ENCODE assay signal across 22 cellular contexts in the genomic region with DNA sequence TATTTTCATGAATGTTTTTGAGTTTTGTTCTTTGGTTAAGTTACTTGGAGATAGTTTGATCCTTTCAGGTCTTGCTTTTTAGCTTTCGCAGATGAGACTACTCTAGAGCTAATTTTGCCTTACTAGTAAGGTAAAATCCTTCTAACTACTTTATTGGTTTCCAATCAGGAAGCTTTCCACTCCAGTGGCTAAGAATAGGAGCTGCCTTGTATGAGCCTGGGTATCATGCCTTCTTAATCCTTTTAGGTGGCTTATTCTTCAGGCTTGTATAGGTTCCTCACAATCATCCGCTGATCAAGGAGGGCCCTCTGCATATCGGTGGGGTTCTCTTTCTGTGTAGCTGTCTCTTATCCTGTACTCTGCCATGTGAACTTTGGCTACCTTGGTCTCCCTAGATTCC. TPM values are rescaled to one million over a fixed set of nuclear protein-coding genes. Genes with fewer than 3 reads are reported as not detected.
DNase-seq lines count a peak whose midpoint lies in the region; ATAC-seq, FAIRE-seq and TF ChIP-seq lines count a peak whose summit lies in the region.
"Had no signal": no experiment of that assay in that cellular context is flagged by ENCODE, and none has a peak within 500 bp of the region (broad histone marks: within the 10 kb centered on the region; RNA-seq: fewer than 3 reads in every experiment).

No MANE protein-coding gene starts in this region.

- H3K9me3 Mint-ChIP-seq in WTC11 (no peaks in the 10 kb centered on the region), neural progenitor cell (peaks cover 8% of the 10 kb centered on the region), progenitor cell of endocrine pancreas (ENCODE audit: low read depth) (peaks cover 13% of the 10 kb centered on the region)
- H3K9me3 Mint-ChIP-seq: CD4-positive, alpha-beta T cell; CD8-positive, alpha-beta T cell had no signal

- H3K4me3 Mint-ChIP-seq in WTC11 (no peak overlapping the region), neural progenitor cell (no peak overlapping the region), progenitor cell of endocrine pancreas (ENCODE audit: low read depth) (no peak overlapping the region)
- H3K4me3 Mint-ChIP-seq: B cell; CD4-positive, alpha-beta T cell; CD8-positive, alpha-beta T cell had no signal

- H3K27me3 Mint-ChIP-seq in WTC11 (ENCODE audit: low read depth), result no peaks in the 10 kb centered on the region
- no peaks in the 10 kb centered on the region for H3K27me3 Mint-ChIP-seq in neural progenitor cell (ENCODE audit: insufficient read depth, low read depth)
- H3K27me3 Mint-ChIP-seq in progenitor cell of endocrine pancreas, result no peaks in the 10 kb centered on the region
- H3K27me3 Mint-ChIP-seq: B cell; CD4-positive, alpha-beta T cell had no signal

- H3K27me3 ChIP-seq in neural progenitor cell (no peaks in the 10 kb centered on the region), pancreas (no peaks in the 10 kb centered on the region)
- H3K27me3 ChIP-seq: BLaER1 treated with 17β-estradiol and CSF1 and Interleukin-3, amounts not matched to agents 10 nM and 100 nM had no signal

- no peaks in the 10 kb centered on the region for H3K9me3 ChIP-seq in A549
- no peaks in the 10 kb centered on the region for H3K9me3 ChIP-seq in neural progenitor cell (ENCODE audit: low read depth)
- H3K9me3 ChIP-seq in pancreas, result no peaks in the 10 kb centered on the region
- H3K9me3 ChIP-seq: Caco-2 had no signal

- H3K79me2 ChIP-seq in neural progenitor cell (ENCODE audit: low read depth), result peaks cover 73% of the 10 kb centered on the region

- intact Hi-C loops in pancreas (cut with DNase I), result no loop called here

- peak; percentile 39 for FAIRE-seq in A549 (lab: Jason Lieb, UNC)
- no peak for FAIRE-seq in frontal cortex (lab: Jason Lieb, UNC)
- FAIRE-seq in pancreas (lab: Jason Lieb, UNC), result no peak
- FAIRE-seq: A204.1, D721Med, G401.6, GM12891 had no signal

- TF ChIP-seq CTCF in A549 (IDR thresholded peaks at IDR 0.05) (no peak), WTC11 (IDR thresholded peaks at IDR 0.05) (no peak), neural progenitor cell (IDR thresholded peaks at IDR 0.05) (no peak), progenitor cell of endocrine pancreas (IDR thresholded peaks at IDR 0.05; ENCODE audit: unreplicated experiment) (no peak), pancreas (IDR thresholded peaks at IDR 0.05) (no peak)

- ATAC-seq in A549 (no peak), WTC11 (no peak), HG03025 (IDR thresholded peaks at IDR 0.05; ENCODE audit: low FRiP score, unreplicated experiment) (no peak), pancreas (no peak)
- ATAC-seq: CD8-positive, alpha-beta T cell had no signal

- TF ChIP-seq EP300 in A549 (IDR thresholded peaks at IDR 0.05), result no peak

- H3K4me3 ChIP-seq in A549, result no peak overlapping the region
- H3K4me3 ChIP-seq in neural progenitor cell, result no peak overlapping the region
- H3K4me3 ChIP-seq in pancreas, result no peak overlapping the region
- H3K4me3 ChIP-seq: BLaER1 treated with 17β-estradiol and CSF1 and Interleukin-3, amounts not matched to agents 10 nM and 100 nM had no signal

- peaks cover 10% of the 10 kb centered on the region for H3K36me3 Mint-ChIP-seq in WTC11
- H3K36me3 Mint-ChIP-seq in neural progenitor cell, result peaks cover 48% of the 10 kb centered on the region
- peaks cover 33% of the 10 kb centered on the region for H3K36me3 Mint-ChIP-seq in progenitor cell of endocrine pancreas (ENCODE audit: insufficient read depth)

- no peak for TF ChIP-seq RAD21 in A549 (conservative IDR thresholded peaks at IDR 0.05 in 1 of 2, IDR thresholded peaks at IDR 0.05 in 1 of 2)

- WGBS in A549 (ENCODE audit: missing lambda C conversion rate), result 62% methylated on average over 3 of the region's 3 CpGs
- WGBS in pancreas, 2 donors, result 83% methylated on average over 3 of the region's 3 CpGs

- CTCF ChIA-PET in A549 (lab: Yijun Ruan, JAX), result interaction anchor here (0.9 to 1.8 kb wide), 2 partner anchors 10 to 34 kb away, joined by 3 to 5 read pairs; no protein-coding TSS in a partner anchor
- CTCF ChIA-PET in WTC11 (lab: Charles Lee), result no interaction called here

- TF ChIP-seq POLR2A in A549 (IDR thresholded peaks at IDR 0.05; ENCODE audit: low read length), result no peak

- peak overlapping the region; percentile 70 for H3K27ac Mint-ChIP-seq in WTC11
- no peak overlapping the region for H3K27ac Mint-ChIP-seq in neural progenitor cell
- H3K27ac Mint-ChIP-seq in progenitor cell of endocrine pancreas, result peak overlapping the region; percentile 33
- H3K27ac Mint-ChIP-seq: B cell; CD4-positive, alpha-beta T cell; CD8-positive, alpha-beta T cell had no signal

- POLR2A ChIA-PET in A549 (lab: Yijun Ruan, JAX) (no interaction called here), WTC11 (lab: Charles Lee) (no interaction called here)

- peaks cover 42% of the 10 kb centered on the region for H4K20me1 ChIP-seq in neural progenitor cell (ENCODE audit: low read depth)

- DNase-seq in A549 (ENCODE audit: low read depth in 1 of 2, low spot score in 1 of 2) (no peak), WTC11 (ENCODE audit: low spot score) (no peak), neural progenitor cell (ENCODE audit: low spot score) (peak; percentile 67), progenitor cell of endocrine pancreas (ENCODE audit: low spot score, unreplicated experiment) (no peak), frontal cortex (ENCODE audit: low spot score in 2 of 2) (no peak), pancreas (no peak)
- DNase-seq: 8988T; AML-193; Caco-2; Calu3; CD4-positive, alpha-beta T cell; CD8-positive, alpha-beta T cell; DMS79 treated with DMSO at 0.1 percent for 48 hours; GF-D8 had no signal

- peaks cover 9% of the 10 kb centered on the region for H3F3A ChIP-seq in neural progenitor cell (ENCODE audit: low read depth)

- peaks cover 3% of the 10 kb centered on the region for H3K4me1 Mint-ChIP-seq in WTC11
- peaks cover 4% of the 10 kb centered on the region for H3K4me1 Mint-ChIP-seq in neural progenitor cell
- peaks cover 21% of the 10 kb centered on the region for H3K4me1 Mint-ChIP-seq in progenitor cell of endocrine pancreas (ENCODE audit: low read depth)
- H3K4me1 Mint-ChIP-seq: B cell had no signal

- H3K9ac ChIP-seq in neural progenitor cell, result no peak overlapping the region
- H3K9ac ChIP-seq: BLaER1 treated with 17β-estradiol and CSF1 and Interleukin-3, amounts not matched to agents 10 nM and 100 nM had no signal

- peaks cover 4% of the 10 kb centered on the region for H3K36me3 ChIP-seq in neural progenitor cell
- H3K36me3 ChIP-seq in pancreas, result no peaks in the 10 kb centered on the region

- no peak overlapping the region for H3K27ac ChIP-seq in A549
- H3K27ac ChIP-seq in neural progenitor cell, result no peak overlapping the region
- H3K27ac ChIP-seq in pancreas, result no peak overlapping the region
- H3K27ac ChIP-seq: BLaER1 treated with 17β-estradiol and CSF1 and Interleukin-3, amounts not matched to agents 10 nM and 100 nM; C4-2B had no signal

- no peak overlapping the region for H2AFZ ChIP-seq in neural progenitor cell (replicated peaks)

- no peak overlapping the region for H3K4me2 ChIP-seq in A549
- H3K4me2 ChIP-seq in neural progenitor cell, result no peak overlapping the region
- H3K4me2 ChIP-seq: BLaER1 treated with 17β-estradiol and CSF1 and Interleukin-3, amounts not matched to agents 10 nM and 100 nM had no signal

- H3K4me1 ChIP-seq in A549, result peaks cover 15% of the 10 kb centered on the region
- H3K4me1 ChIP-seq in neural progenitor cell, result peaks cover 11% of the 10 kb centered on the region
- peaks cover 0 to 3% (median 0%) of the 10 kb centered on the region in 3 donors for H3K4me1 ChIP-seq in pancreas
- H3K4me1 ChIP-seq: BLaER1 treated with 17β-estradiol and CSF1 and Interleukin-3, amounts not matched to agents 10 nM and 100 nM; Caco-2 had no signal

TF ChIP-seq in A549, 52 proteins besides CTCF, POLR2A, EP300 and RAD21 (continues in another document):
- TF ChIP-seq FOSL2 (IDR thresholded peaks at IDR 0.05), result no peak
- TF ChIP-seq FOSL2 (CRISPR knock-in tag; IDR thresholded peaks at IDR 0.05), result no peak
- no peak for TF ChIP-seq CHD4 (IDR thresholded peaks at IDR 0.05; ENCODE audit: borderline replicate concordance)
- no peak for TF ChIP-seq ZFP36 (IDR thresholded peaks at IDR 0.05; ENCODE audit: borderline replicate concordance, partially characterized antibody)
- no peak for TF ChIP-seq JUN (IDR thresholded peaks at IDR 0.05)
- no peak for TF ChIP-seq RARB (CRISPR knock-in tag; IDR thresholded peaks at IDR 0.05)
- TF ChIP-seq, protein P1, sequence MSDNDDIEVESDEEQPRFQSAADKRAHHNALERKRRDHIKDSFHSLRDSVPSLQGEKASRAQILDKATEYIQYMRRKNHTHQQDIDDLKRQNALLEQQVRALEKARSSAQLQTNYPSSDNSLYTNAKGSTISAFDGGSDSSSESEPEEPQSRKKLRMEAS (IDR thresholded peaks at IDR 0.05), result no peak
- no peak for TF ChIP-seq TP53 (CRISPR knock-in tag; IDR thresholded peaks at IDR 0.05)

TF ChIP-seq in WTC11, 78 proteins besides CTCF, POLR2A, EP300 and RAD21 (continues in another document):
- TF ChIP-seq, protein P2, sequence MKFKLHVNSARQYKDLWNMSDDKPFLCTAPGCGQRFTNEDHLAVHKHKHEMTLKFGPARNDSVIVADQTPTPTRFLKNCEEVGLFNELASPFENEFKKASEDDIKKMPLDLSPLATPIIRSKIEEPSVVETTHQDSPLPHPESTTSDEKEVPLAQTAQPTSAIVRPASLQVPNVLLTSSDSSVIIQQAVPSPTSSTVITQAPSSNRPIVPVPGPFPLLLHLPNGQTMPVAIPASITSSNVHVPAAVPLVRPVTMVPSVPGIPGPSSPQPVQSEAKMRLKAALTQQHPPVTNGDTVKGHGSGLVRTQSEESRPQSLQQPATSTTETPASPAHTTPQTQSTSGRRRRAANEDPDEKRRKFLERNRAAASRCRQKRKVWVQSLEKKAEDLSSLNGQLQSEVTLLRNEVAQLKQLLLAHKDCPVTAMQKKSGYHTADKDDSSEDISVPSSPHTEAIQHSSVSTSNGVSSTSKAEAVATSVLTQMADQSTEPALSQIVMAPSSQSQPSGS (CRISPR knock-in tag; IDR thresholded peaks at IDR 0.05; ENCODE audit: borderline replicate concordance, low read depth), result no peak
- no peak for TF ChIP-seq ZBTB21 (CRISPR knock-in tag; IDR thresholded peaks at IDR 0.05; ENCODE audit: borderline replicate concordance)

RNA-seq across cellular contexts. Expression of a gene that starts 53.7 kb away (rescaled TPM):
- polyA plus RNA-seq in A549 (2011; rRNA removed) (47.7 and 49.7 TPM in 2 replicates), A549 (2017; fragmentation: RNase III; extraction: RNeasy Plus Mini Kit Qiagen cat#74134 plus additional on column Dnase treatment) (27.9 to 30.5 TPM (median 28.9 TPM) in 3 replicates), pancreas (10 to 100 TPM in 1 of 2 donors, 1 to 10 TPM in 1; 4.9 to 10.7 TPM)
- polyA plus RNA-seq in A549 (2012; cell fraction: cytosol; rRNA removed), result 10.9 and 12.8 TPM in 2 replicates
- 6.8 and 9.6 TPM in 2 replicates for polyA plus RNA-seq in A549 (2012; cell fraction: nucleus; rRNA removed)
- 30.0 TPM in 2 replicates for polyA minus RNA-seq in A549 (2011; rRNA and poly(A)+ RNA removed)
- total RNA-seq in WTC11 (2021) (24.4 to 29.0 TPM (median 24.8 TPM) in 3 replicates), neural progenitor cell (ENCODE audit: low replicate concordance) (57.0 and 61.9 TPM in 2 replicates), progenitor cell of endocrine pancreas (62.0 and 64.2 TPM in 2 replicates), frontal cortex (109 TPM), pancreas (10 to 100 TPM; 11.5 to 20.4 (median 14.3) TPM)
